8 cellular contexts compared by ENCODE assay signal in the genomic region with DNA sequence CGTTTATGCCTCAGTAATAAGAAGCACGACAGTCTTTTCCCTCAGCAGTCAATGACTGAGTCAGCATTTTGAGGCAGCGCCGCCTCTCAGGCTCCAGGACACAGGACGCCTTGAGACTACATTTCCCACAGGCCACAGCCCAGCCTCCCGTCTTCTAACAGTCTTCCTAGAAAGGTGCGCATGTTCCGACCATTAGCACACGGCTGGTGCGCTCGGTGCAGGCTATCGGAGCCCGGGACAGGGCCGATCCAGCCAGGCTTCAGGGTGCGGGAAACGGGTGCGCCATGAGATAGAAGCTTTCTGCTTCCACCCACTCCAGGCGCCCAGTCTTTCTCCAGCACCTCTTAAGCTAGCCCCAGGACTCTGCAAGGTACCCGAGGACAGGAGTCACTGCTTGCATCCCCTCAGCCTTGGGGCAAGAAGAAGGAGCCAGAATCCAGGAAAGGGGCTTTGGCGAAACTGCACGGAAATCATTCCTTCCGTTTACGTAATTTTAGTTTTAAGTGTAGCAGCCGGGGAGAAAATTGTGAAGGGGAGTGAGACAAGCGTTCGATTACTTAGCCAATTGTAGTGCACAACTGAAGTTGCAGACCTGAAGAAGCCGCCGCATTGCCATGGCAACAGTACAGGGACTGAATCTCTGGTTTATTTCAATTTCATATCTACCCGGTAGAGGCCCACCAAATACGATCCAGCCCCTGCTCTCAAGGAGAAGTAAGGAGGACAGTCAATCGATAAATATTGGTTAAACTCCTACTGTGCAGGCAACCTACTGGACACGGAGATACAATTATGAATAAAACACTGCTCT. TPM values are rescaled to one million over a fixed set of nuclear protein-coding genes. Genes with fewer than 3 reads are reported as not detected.
DNase-seq lines count a peak whose midpoint lies in the region; ATAC-seq and TF ChIP-seq lines count a peak whose summit lies in the region.

No MANE protein-coding gene starts in this region.

- DNase-seq in ACHN (peak; percentile 88), SKM-1 (lab: John Stamatoyannopoulos, UW; ENCODE audit: unreplicated experiment) (peak; percentile 42), astrocyte of the hippocampus (ENCODE audit: low read depth, low spot score) (peak; percentile 91), right cardiac atrium (peak; percentile 78 to 93 (median 87)), MG63 (no peak)

- H3K4me2 ChIP-seq in parathyroid adenoma (ENCODE audit: low read length): peak overlapping the region; percentile 92

- intact Hi-C loops in right cardiac atrium (cut with DNase I): no loop called here

- in situ Hi-C loops in ACHN (cut with HindIII; ENCODE audit: low pct_ligation_motif_present, low pct_unique_long_range_greater_than_20kb, low sequenced_read_pairs): no loop called here

- 6% methylated on average over 32 of the region's 32 CpGs for WGBS in right cardiac atrium
- 5% methylated on average over 32 of the region's 32 CpGs for WGBS in urinary bladder

- H3K27ac ChIP-seq in right cardiac atrium (ENCODE audit: low read length): peak overlapping the region; percentile 25
- H3K27ac ChIP-seq in parathyroid adenoma: peak overlapping the region; percentile 26
- H3K27ac ChIP-seq in urinary bladder (ENCODE audit: low read depth): no peak overlapping the region

- no peak overlapping the region for H3K9ac ChIP-seq in parathyroid adenoma

- H3K79me2 ChIP-seq in parathyroid adenoma: no peaks in the 10 kb centered on the region

- no peaks in the 10 kb centered on the region for H3K4me1 ChIP-seq in right cardiac atrium (ENCODE audit: control insufficient read depth, insufficient read depth, low read length)
- H3K4me1 ChIP-seq in parathyroid adenoma: peaks cover 4% of the 10 kb centered on the region
- H3K4me1 ChIP-seq in urinary bladder (ENCODE audit: insufficient read depth): no peaks in the 10 kb centered on the region

- ATAC-seq in GM21723 (IDR thresholded peaks at IDR 0.05; ENCODE audit: unreplicated experiment) (peak; percentile 77), right cardiac atrium (peak; percentile 99 to 100)

- H2AFZ ChIP-seq in parathyroid adenoma: peak overlapping the region; percentile 93

- H3K27me3 ChIP-seq in right cardiac atrium (ENCODE audit: control insufficient read depth, insufficient read depth): no peaks in the 10 kb centered on the region
- H3K27me3 ChIP-seq in parathyroid adenoma (ENCODE audit: control insufficient read depth, insufficient read depth, low read length): no peaks in the 10 kb centered on the region
- H3K27me3 ChIP-seq in MG63: 0 out of 2 replicates have a peak, but pooled peaks cover 6% of the 10 kb centered on the region

- H3K36me3 ChIP-seq in parathyroid adenoma (ENCODE audit: control insufficient read depth, insufficient read depth, low read length): no peaks in the 10 kb centered on the region
- no peaks in the 10 kb centered on the region for H3K36me3 ChIP-seq in urinary bladder (ENCODE audit: insufficient read depth)
- no peaks in the 10 kb centered on the region for H3K36me3 ChIP-seq in MG63

- no peak for TF ChIP-seq CTCF in parathyroid adenoma (IDR thresholded peaks at IDR 0.05)

- H3K4me3 ChIP-seq in right cardiac atrium (ENCODE audit: low read length): peak overlapping the region; percentile 79
- peak overlapping the region; percentile 60 for H3K4me3 ChIP-seq in parathyroid adenoma (ENCODE audit: low read depth, low read length)
- peak overlapping the region; percentile 48 for H3K4me3 ChIP-seq in urinary bladder (ENCODE audit: low read depth, low read length)
- no peak overlapping the region for H3K4me3 ChIP-seq in MG63

- no peaks in the 10 kb centered on the region for H3K9me3 ChIP-seq in right cardiac atrium (ENCODE audit: control insufficient read depth, low read length)
- no peaks in the 10 kb centered on the region for H3K9me3 ChIP-seq in parathyroid adenoma (ENCODE audit: control insufficient read depth, low read length)
- H3K9me3 ChIP-seq in MG63: no peaks in the 10 kb centered on the region

RNA-seq across cellular contexts. Expression of a gene that starts 53.9 kb away (rescaled TPM):
- total RNA-seq in right cardiac atrium: 10 to 100 TPM; 11.5 to 20.7 (median 15.6) TPM
- polyA plus RNA-seq in right cardiac atrium: 4.0 TPM
- 43.7 TPM for total RNA-seq in urinary bladder
- 13.4 TPM for polyA plus RNA-seq in urinary bladder
- 2.9 and 3.4 TPM in 2 replicates for total RNA-seq in MG63 (2014; rRNA removed; shearing (Covaris generic); ENCODE audit: low replicate concordance)
